ENCODE assay signal across 2 cellular contexts in genomic region chr5:92556747-92557146, GRCh38.
TF ChIP-seq lines count a peak whose summit lies in the region.

No MANE protein-coding gene starts in this region.

TF ChIP-seq in HCT116, 20 proteins besides CTCF, POLR2A, EP300 and RAD21:
- TF ChIP-seq SP1 (IDR thresholded peaks at IDR 0.05; ENCODE audit: low read depth) = no peak

TF ChIP-seq in IMR-90, 13 proteins besides CTCF, POLR2A, EP300 and RAD21:
- TF ChIP-seq CHD1 (IDR thresholded peaks at IDR 0.05; ENCODE audit: low read depth, low read length) = no peak
- no peak for TF ChIP-seq MAZ (IDR thresholded peaks at IDR 0.05; ENCODE audit: borderline replicate concordance, low read depth, low read length)
- no peak for TF ChIP-seq MAFK (IDR thresholded peaks at IDR 0.05; ENCODE audit: low read depth, low read length)
- no peak for TF ChIP-seq FOS (IDR thresholded peaks at IDR 0.05; ENCODE audit: low read depth, low read length)
- TF ChIP-seq RFX5 (IDR thresholded peaks at IDR 0.05; ENCODE audit: low read depth, low read length) = no peak
- TF ChIP-seq MXI1 (IDR thresholded peaks at IDR 0.05; ENCODE audit: borderline replicate concordance, low read depth, low read length) = no peak
- no peak for TF ChIP-seq ELK1 (IDR thresholded peaks at IDR 0.05; ENCODE audit: borderline replicate concordance, low read depth, low read length)
